ENCODE assay signal across 12 cellular contexts in the genomic region with DNA sequence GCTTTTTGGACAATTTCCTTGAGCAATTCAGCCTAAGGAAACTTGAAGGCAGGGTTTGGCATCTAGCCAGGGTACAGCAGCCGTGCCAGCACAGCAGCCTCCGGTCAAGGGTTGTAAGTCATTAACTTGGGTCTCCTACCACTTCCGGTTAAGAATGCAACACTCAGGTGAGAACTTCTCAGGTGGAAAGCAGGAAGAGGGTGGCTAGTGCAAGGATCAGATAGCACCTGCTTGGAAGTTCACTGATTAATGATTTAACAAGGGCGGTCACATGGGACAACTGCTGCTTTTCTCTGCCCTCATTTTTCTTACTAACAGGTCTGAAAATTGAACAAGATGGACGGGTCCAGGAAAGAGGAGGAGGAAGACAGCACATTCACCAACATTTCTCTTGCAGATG. TPM values are rescaled to one million over a fixed set of nuclear protein-coding genes. Genes with fewer than 3 reads are reported as not detected.
DNase-seq lines count a peak whose midpoint lies in the region; ATAC-seq and TF ChIP-seq lines count a peak whose summit lies in the region.
"Had no signal": no experiment of that assay in that cellular context is flagged by ENCODE, and none has a peak within 500 bp of the region (broad histone marks: within the 10 kb centered on the region; RNA-seq: fewer than 3 reads in every experiment).

No MANE protein-coding gene starts in this region.

- no peaks in the 10 kb centered on the region for H3K27me3 Mint-ChIP-seq in Caco-2 (ENCODE audit: insufficient read depth, unreplicated experiment)

- BruUV-seq in Caco-2 (replicated peaks; lab: Mats Ljungman, UMichigan): no TSS peak

- no peak overlapping the region for H3K27ac ChIP-seq in Karpas-422 (ENCODE audit: low read length)
- H3K27ac ChIP-seq: SJSA1 had no signal

- 0 out of 2 replicates have a peak overlapping the region, but pooled peaks have one; percentile 46 for H2AFZ ChIP-seq in Karpas-422 (ENCODE audit: low read length)

- peak overlapping the region; percentile 69 for H3K4me3 Mint-ChIP-seq in Caco-2 (ENCODE audit: unreplicated experiment)
- H3K4me3 Mint-ChIP-seq: activated naive CD8-positive, alpha-beta T cell treated with anti-CD3 and anti-CD28 coated beads, Interleukin-2, amount 10 ng/mL, durations not matched to agents 7 days and 5 days; immature natural killer cell had no signal

- no peaks in the 10 kb centered on the region for H3K9me2 ChIP-seq in Karpas-422 (replicated peaks; ENCODE audit: insufficient read depth, low read length)

- no peaks in the 10 kb centered on the region for H3K9me3 ChIP-seq in Caco-2
- no peaks in the 10 kb centered on the region for H3K9me3 ChIP-seq in Karpas-422 (ENCODE audit: low read length)
- H3K9me3 ChIP-seq: SJSA1 had no signal

- TF ChIP-seq CTCF in Caco-2 (IDR thresholded peaks at IDR 0.05; ENCODE audit: insufficient read depth in 1 of 2, low read depth in 1 of 2, low read length in 1 of 2, severe bottlenecking in 1 of 2, unreplicated experiment in 1 of 2) (no peak), kidney epithelial cell (IDR thresholded peaks at IDR 0.05; ENCODE audit: insufficient read depth, low read length, poor library complexity, severe bottlenecking) (no peak)

- peaks cover 7% of the 10 kb centered on the region for H3K4me1 Mint-ChIP-seq in Caco-2 (ENCODE audit: low read depth, unreplicated experiment)

- POLR2A ChIA-PET in Caco-2 (lab: Charles Lee): no interaction called here

- H3K27me3 ChIP-seq in Caco-2 (replicated peaks; ENCODE audit: control insufficient read depth, insufficient read depth, low read length) (no peaks in the 10 kb centered on the region), Karpas-422 (ENCODE audit: low read length) (no peaks in the 10 kb centered on the region), kidney epithelial cell (ENCODE audit: control insufficient read depth, insufficient read depth, low read length) (no peaks in the 10 kb centered on the region)

- H3K9ac ChIP-seq in Karpas-422 (ENCODE audit: low read length): no peak overlapping the region

- H3K9me3 Mint-ChIP-seq in Caco-2 (ENCODE audit: unreplicated experiment): no peaks in the 10 kb centered on the region
- H3K9me3 Mint-ChIP-seq: activated naive CD8-positive, alpha-beta T cell treated with anti-CD3 and anti-CD28 coated beads, Interleukin-2, amount 10 ng/mL, durations not matched to agents 7 days and 5 days; immature natural killer cell had no signal

- no peaks in the 10 kb centered on the region for H3K79me2 ChIP-seq in Karpas-422 (ENCODE audit: low read length)

- H3K4me3 ChIP-seq in Caco-2 (ENCODE audit: low read depth, low read length) (peak overlapping the region; percentile 4; the same call in 1 of the 2 replicates), Karpas-422 (ENCODE audit: low read length) (no peak overlapping the region), kidney epithelial cell (ENCODE audit: low read depth, low read length) (no peak overlapping the region)
- H3K4me3 ChIP-seq: SJSA1 had no signal

- DNase-seq in Caco-2: peak; percentile 69 to 84
- DNase-seq in Karpas-422: no peak
- DNase-seq in kidney epithelial cell (ENCODE audit: low read depth): peak; percentile 87
- DNase-seq in hypothalamus (lab: John Stamatoyannopoulos, UW): no peak
- DNase-seq in stimulated activated CD4-positive, alpha-beta T cell treated with anti-CD3 and anti-CD28 coated beads, Interleukin-1b, Interleukin-23, amount 100 ng/mL, for 48 hours: no peak
- no peak for DNase-seq in NCI-H1048 (lab: John Stamatoyannopoulos, UW)
- DNase-seq in activated CD4-positive, alpha-beta T cell treated with anti-CD3 and anti-CD28 coated beads, Interleukin-2, amount 50 U/mL, for 1 hour: no peak
- DNase-seq: activated naive CD8-positive, alpha-beta T cell treated with anti-CD3 and anti-CD28 coated beads, Interleukin-2, amount 10 ng/mL, durations not matched to agents 7 days and 5 days; CD4-positive, CD25-positive, alpha-beta regulatory T cell; immature natural killer cell had no signal

- no peaks in the 10 kb centered on the region for H4K20me1 ChIP-seq in Karpas-422 (ENCODE audit: insufficient read depth, low read depth, low read length)

- CTCF ChIA-PET in Caco-2 (lab: Charles Lee): interaction anchor here (0.5 to 2.2 kb wide), 2 partner anchors 17 to 84 kb away, joined by 5 to 7 read pairs; no protein-coding TSS in a partner anchor

- no peaks in the 10 kb centered on the region for H3K36me3 Mint-ChIP-seq in Caco-2 (ENCODE audit: insufficient read depth, unreplicated experiment)
- H3K36me3 Mint-ChIP-seq: activated naive CD8-positive, alpha-beta T cell treated with anti-CD3 and anti-CD28 coated beads, Interleukin-2, amount 10 ng/mL, durations not matched to agents 7 days and 5 days; CD4-positive, CD25-positive, alpha-beta regulatory T cell; immature natural killer cell had no signal

- peak; percentile 91 for ATAC-seq in GM21381 (IDR thresholded peaks at IDR 0.05; ENCODE audit: unreplicated experiment)

- no peak overlapping the region for H3K27ac Mint-ChIP-seq in Caco-2 (ENCODE audit: unreplicated experiment)
- H3K27ac Mint-ChIP-seq: activated naive CD8-positive, alpha-beta T cell treated with anti-CD3 and anti-CD28 coated beads, Interleukin-2, amount 10 ng/mL, durations not matched to agents 7 days and 5 days; immature natural killer cell had no signal

- peaks cover 6% of the 10 kb centered on the region; the same call in 1 of the 2 replicates for H3K4me1 ChIP-seq in Caco-2
- H3K4me1 ChIP-seq in Karpas-422 (ENCODE audit: low read length): no peaks in the 10 kb centered on the region; the same call in 1 of the 2 replicates
- H3K4me1 ChIP-seq: SJSA1 had no signal

- intact Hi-C loops in Caco-2 (cut with micrococcal nuclease; ENCODE audit: unreplicated experiment): no loop called here

- H3K36me3 ChIP-seq in Caco-2 (ENCODE audit: control insufficient read depth, insufficient read depth, low read length): no peaks in the 10 kb centered on the region
- H3K36me3 ChIP-seq in Karpas-422 (ENCODE audit: insufficient read depth, low read length): no peaks in the 10 kb centered on the region
- H3K36me3 ChIP-seq in kidney epithelial cell (ENCODE audit: control insufficient read depth, insufficient read depth, low read length): no peaks in the 10 kb centered on the region
- H3K36me3 ChIP-seq: SJSA1 had no signal

- no peak overlapping the region for H3K4me2 ChIP-seq in Karpas-422 (ENCODE audit: low read depth, low read length, poor library complexity, severe bottlenecking)

RNA-seq across cellular contexts. Expression of gene SCOC, which starts 30.1 kb away (rescaled TPM):
- total RNA-seq in Caco-2 (2022) (36.8 and 39.6 TPM in 2 replicates), kidney epithelial cell (58.4 and 64.1 TPM in 2 replicates)
- 12.2 and 41.8 TPM in 2 replicates for total RNA-seq in Karpas-422 (2014; rRNA removed; shearing (Covaris generic); ENCODE audit: low replicate concordance)

Comparison
In these comparisons a context has a peak if more than half of its experiments do, and no peak if none do; other contexts are left out.
1. DNase-seq: peak in Caco-2 (2 of 2) and kidney epithelial cell (single experiment); none in Karpas-422 (single experiment), hypothalamus (0 of 51), stimulated activated CD4-positive, alpha-beta T cell treated with anti-CD3 and anti-CD28 coated beads, Interleukin-1b, Interleukin-23, amount 100 ng/mL, for 48 hours (single experiment), NCI-H1048 (single experiment) and activated CD4-positive, alpha-beta T cell treated with anti-CD3 and anti-CD28 coated beads, Interleukin-2, amount 50 U/mL, for 1 hour (single experiment).